In genomic region chr5:28217695-28218094, GRCh38 we compare ENCODE assay signal across 30 cellular contexts.
"Had no signal": no experiment of that assay in that cellular context is flagged by ENCODE, and none has a peak within 500 bp of the region (broad histone marks: within the 10 kb centered on the region; RNA-seq: fewer than 3 reads in every experiment).

No MANE protein-coding gene starts in this region.

- H3K4me1 ChIP-seq: Peyer's patch, SJSA1 had no signal

- ATAC-seq: PC-3, SK-N-SH treated with all-trans-retinoic acid at 6 μM for 48 hours, T-cell had no signal

- H3K27me3 ChIP-seq: MG63, Peyer's patch, SJSA1 had no signal

- H3K27ac ChIP-seq: Peyer's patch, SJSA1 had no signal

- H3K4me3 ChIP-seq: MG63, Peyer's patch, SJSA1 had no signal

- H3K36me3 ChIP-seq: MG63, Peyer's patch, SJSA1 had no signal

- H3K9me3 ChIP-seq: SJSA1 had no signal

- DNase-seq: MG63, NCI-H1048, NCI-H1092 treated with DMSO at 0.1 percent for 48 hours, NCI-H1105 treated with DMSO at 0.1 percent for 48 hours, NCI-H1417, NCI-H1436, NCI-H146, NCI-H1694, NCI-H187, NCI-H1930, NCI-H2029 treated with DMSO at 0.1 percent for 48 hours, NCI-H2081 treated with DMSO at 0.1 percent for 48 hours, NCI-H2107, NCI-H2171, NCI-H226, NCI-H446 treated with DMSO at 0.1 percent for 48 hours, NCI-H510A, NCI-H524, NCI-H526, NCI-H69, NCI-H748 treated with DMSO at 0.1 percent for 48 hours, NCI-H82, OCI-M1, PC-3, Peyer's patch, Right ventricle myocardium superior, SHP77 treated with DMSO at 0.1 percent for 48 hours, T-cell had no signal
